Comparison of ENCODE assay signal across 31 cellular contexts in the genomic region with DNA sequence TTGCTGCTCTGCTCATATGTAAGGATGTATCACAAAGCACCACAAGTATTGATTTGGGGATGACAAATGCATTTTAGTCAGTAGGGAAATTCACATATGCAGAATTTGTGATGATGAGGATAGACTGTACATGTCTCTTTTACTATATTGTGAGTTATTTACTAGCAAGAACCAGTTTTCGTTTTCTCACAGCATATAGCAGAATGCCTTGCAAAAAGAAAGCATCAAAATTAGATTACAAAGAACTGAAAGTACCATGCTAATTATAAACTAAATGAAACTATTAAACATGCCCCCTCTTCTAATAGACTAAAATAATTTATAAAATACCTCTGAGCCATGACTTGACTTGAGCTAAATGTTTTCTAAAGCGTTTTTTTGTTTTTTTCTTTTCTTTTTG. TPM values are rescaled to one million over a fixed set of nuclear protein-coding genes. Genes with fewer than 3 reads are reported as not detected.
"Had no signal": no experiment of that assay in that cellular context is flagged by ENCODE, and none has a peak within 500 bp of the region (broad histone marks: within the 10 kb centered on the region; RNA-seq: fewer than 3 reads in every experiment).

No MANE protein-coding gene starts in this region.

- H3K27ac ChIP-seq: body of pancreas, esophagus muscularis mucosa, foreskin keratinocyte, gastrocnemius medialis, heart left ventricle had no signal

- H3K9me3 ChIP-seq: body of pancreas, esophagus muscularis mucosa, gastrocnemius medialis, heart left ventricle had no signal

- H3K27me3 ChIP-seq: body of pancreas, esophagus muscularis mucosa, foreskin keratinocyte, gastrocnemius medialis had no signal

- ATAC-seq: activated CD4-positive, alpha-beta T cell treated with anti-CD3 and anti-CD28 coated beads for 36 hours; activated CD8-positive, alpha-beta memory T cell treated with anti-CD3 and anti-CD28 coated beads, Interleukin-2, amount 10 ng/mL, durations not matched to agents 7 days and 5 days; activated CD8-positive, alpha-beta T cell treated with anti-CD3 and anti-CD28 coated beads, Interleukin-2, amount 10 ng/mL, durations not matched to agents 7 days and 5 days; body of pancreas; effector memory CD8-positive, alpha-beta T cell; foreskin keratinocyte; gastrocnemius medialis; heart left ventricle had no signal

- DNase-seq: activated CD4-positive, alpha-beta memory T cell treated with anti-CD3 and anti-CD28 coated beads for 36 hours; activated CD4-positive, alpha-beta T cell treated with anti-CD3 and anti-CD28 coated beads for 36 hours; activated CD4-positive, alpha-beta T cell treated with anti-CD3 and anti-CD28 coated beads, Interleukin-2, amount 10 ng/mL, durations not matched to agents 24 days and 14 days; activated CD4-positive, CD25-positive, alpha-beta regulatory T cell; activated CD4-positive, CD25-positive, alpha-beta regulatory T cell treated with anti-CD3 and anti-CD28 coated beads, Interleukin-2, amount 50 U/mL, for 72 hours; activated CD8-positive, alpha-beta memory T cell treated with anti-CD3 and anti-CD28 coated beads, Interleukin-2, amount 10 ng/mL, durations not matched to agents 7 days and 5 days; activated CD8-positive, alpha-beta memory T cell treated with anti-CD3 and anti-CD28 coated beads, Interleukin-2, amount 50 U/mL, for 4 hours; activated CD8-positive, alpha-beta T cell treated with anti-CD3 and anti-CD28 coated beads, Interleukin-2, amount 10 ng/mL, durations not matched to agents 7 days and 5 days; activated effector memory CD4-positive, alpha-beta T cell treated with Interleukin-2 at 50 U/mL for 16 hours; activated gamma-delta T cell treated with Interleukin-2 at 50 U/mL for 16 hours; activated naive CD4-positive, alpha-beta T cell treated with anti-CD3 and anti-CD28 coated beads, Interleukin-2, amount 50 U/mL, for 16 hours; activated naive CD4-positive, alpha-beta T cell treated with Interleukin-2 at 50 U/mL for 16 hours; activated T-cell treated with anti-CD3 and anti-CD28 coated beads, Interleukin-2, amount 50 U/mL, for 1 hour; activated T-cell treated with anti-CD3 and anti-CD28 coated beads, Interleukin-2, amount 50 U/mL, for 48 hours; amniotic stem cell; anterior cingulate cortex; body of pancreas; caudate nucleus; cortex of kidney; dermis blood vessel endothelial cell; effector CD4-positive, alpha-beta T cell; effector memory CD8-positive, alpha-beta T cell; erythroblast; foreskin keratinocyte; gastrocnemius medialis; glutamatergic neuron; heart left ventricle; T-helper 2 cell had no signal

- FAIRE-seq: colon had no signal

- H3K4me1 ChIP-seq: body of pancreas, esophagus muscularis mucosa, foreskin keratinocyte had no signal

- H3K4me3 ChIP-seq: body of pancreas, esophagus muscularis mucosa, gastrocnemius medialis, heart left ventricle had no signal

- H3K36me3 ChIP-seq: esophagus muscularis mucosa, gastrocnemius medialis, heart left ventricle had no signal

RNA-seq across cellular contexts. Expression of gene TNIP3, which starts 20.1 kb away (rescaled TPM):
- total RNA-seq: body of pancreas, chondrocyte, gastrocnemius medialis had no signal
